26 cellular contexts compared by ENCODE assay signal in genomic region chr11:120811731-120812130, GRCh38.
"Had no signal": no experiment of that assay in that cellular context is flagged by ENCODE, and none has a peak within 500 bp of the region (broad histone marks: within the 10 kb centered on the region; RNA-seq: fewer than 3 reads in every experiment).

No MANE protein-coding gene starts in this region.

- H3K9ac ChIP-seq: KMS-11 had no signal

- H3K36me3 ChIP-seq: SJSA1 had no signal

- H3K4me3 Mint-ChIP-seq: IgD-negative memory B cell had no signal

- H3K27ac Mint-ChIP-seq: IgD-negative memory B cell had no signal

- H3K27ac ChIP-seq: HL-60, KMS-11, SJSA1, SK-N-MC had no signal

- H3K4me3 ChIP-seq: K562, SJSA1, SK-N-MC had no signal

- H3K9me3 ChIP-seq: SJSA1 had no signal

- H3K27me3 ChIP-seq: SJSA1 had no signal

- H3K36me3 Mint-ChIP-seq: IgD-negative memory B cell had no signal

- DNase-seq: Kasumi-1, MV-4-11, NCI-H1048, NCI-H1105, NCI-H1417, NCI-H146, NCI-H1694 treated with DMSO at 0.1 percent for 48 hours, NCI-H1930, NCI-H2081, NCI-H2107, NCI-H2227 treated with DMSO at 0.1 percent for 48 hours, NCI-H446, NCI-H510A, NCI-H524 treated with DMSO at 0.1 percent for 48 hours, NCI-H69, NCI-H774, Right ventricle myocardium superior, RPMI8226, SIG-M5 had no signal

- ATAC-seq: K562, Panc1 had no signal

- H3K4me2 ChIP-seq: KMS-11 had no signal

- H3K9me3 Mint-ChIP-seq: IgD-negative memory B cell had no signal
